10 cellular contexts compared by ENCODE assay signal in genomic region chr5:140145223-140145622, GRCh38. TPM values are rescaled to one million over a fixed set of nuclear protein-coding genes. Genes with fewer than 3 reads are reported as not detected.
DNase-seq lines count a peak whose midpoint lies in the region; ATAC-seq, FAIRE-seq and TF ChIP-seq lines count a peak whose summit lies in the region.
"Had no signal": no experiment of that assay in that cellular context is flagged by ENCODE, and none has a peak within 500 bp of the region (broad histone marks: within the 10 kb centered on the region; RNA-seq: fewer than 3 reads in every experiment).

No MANE protein-coding gene starts in this region.

- peaks cover 12% of the 10 kb centered on the region for H3K4me1 Mint-ChIP-seq in activated CD8-positive, alpha-beta memory T cell treated with anti-CD3 and anti-CD28 coated beads, Interleukin-2, amount 10 ng/mL, durations not matched to agents 7 days and 5 days
- H3K4me1 Mint-ChIP-seq in activated T-helper 17 cell treated with anti-CD3 and anti-CD28 coated beads, Interleukin-2, amount 50 U/mL, for 72 hours = peaks cover 9% of the 10 kb centered on the region
- H3K4me1 Mint-ChIP-seq in stimulated activated memory B cell treated with anti-CD40 and anti-IgM and Interleukin-4, amounts not matched to agents 10 μg/mL and 1 μg/mL and 100 μg/mL, for 72 hours = peaks cover 47% of the 10 kb centered on the region

- peak; percentile 37 for DNase-seq in activated CD8-positive, alpha-beta memory T cell treated with anti-CD3 and anti-CD28 coated beads, Interleukin-2, amount 10 ng/mL, durations not matched to agents 7 days and 5 days
- no peak for DNase-seq in activated CD8-positive, alpha-beta memory T cell treated with anti-CD3 and anti-CD28 coated beads, Interleukin-2, amount 50 U/mL, for 48 hours
- DNase-seq in HepG2 (ENCODE audit: low spot score) (no peak), NCI-H1694 treated with DMSO at 0.1 percent for 48 hours (lab: John Stamatoyannopoulos, UW) (no peak)

- H3K27me3 Mint-ChIP-seq in activated CD8-positive, alpha-beta memory T cell treated with anti-CD3 and anti-CD28 coated beads, Interleukin-2, amount 10 ng/mL, durations not matched to agents 7 days and 5 days = peaks cover 29% of the 10 kb centered on the region
- H3K27me3 Mint-ChIP-seq in activated T-helper 17 cell treated with anti-CD3 and anti-CD28 coated beads, Interleukin-2, amount 50 U/mL, for 72 hours = peaks cover 7% of the 10 kb centered on the region
- peaks cover 25% of the 10 kb centered on the region for H3K27me3 Mint-ChIP-seq in stimulated activated memory B cell treated with anti-CD40 and anti-IgM and Interleukin-4, amounts not matched to agents 10 μg/mL and 1 μg/mL and 100 μg/mL, for 72 hours

- H3K27me3 ChIP-seq in HepG2 (ENCODE audit: control insufficient read depth in 1 of 2, insufficient read depth in 2 of 2, low read length in 2 of 2) = peaks cover 1 to 5% of the 10 kb centered on the region in 2 experiments; a peak in 1 of 5 replicates

- no peaks in the 10 kb centered on the region for H3K36me3 Mint-ChIP-seq in activated CD8-positive, alpha-beta memory T cell treated with anti-CD3 and anti-CD28 coated beads, Interleukin-2, amount 10 ng/mL, durations not matched to agents 7 days and 5 days
- H3K36me3 Mint-ChIP-seq in activated T-helper 17 cell treated with anti-CD3 and anti-CD28 coated beads, Interleukin-2, amount 50 U/mL, for 72 hours (ENCODE audit: low read depth) = no peaks in the 10 kb centered on the region
- H3K36me3 Mint-ChIP-seq in stimulated activated memory B cell treated with anti-CD40 and anti-IgM and Interleukin-4, amounts not matched to agents 10 μg/mL and 1 μg/mL and 100 μg/mL, for 72 hours = no peaks in the 10 kb centered on the region

- FAIRE-seq in HepG2 (lab: Jason Lieb, UNC) = no peak
- FAIRE-seq: GM18507 had no signal

- no peak overlapping the region for H2AFZ ChIP-seq in HepG2 (ENCODE audit: low read length)

- no TSS peak for BruUV-seq in HepG2 (replicated peaks; lab: Mats Ljungman, UMichigan)

- in situ Hi-C loops in HepG2 (cut with HindIII; ENCODE audit: extremely low pct_ligation_motif_present, low pct_unique_long_range_greater_than_20kb) = loop anchor here (5.0 kb wide), 1 partner anchor 358 kb away; no protein-coding TSS in a partner anchor

- TF ChIP-seq EP300 in HepG2 (IDR thresholded peaks at IDR 0.05; ENCODE audit: low read depth in 2 of 2, low read length in 2 of 2) = no peak
- TF ChIP-seq EP300 in HepG2 (CRISPR knock-in tag; IDR thresholded peaks at IDR 0.05; ENCODE audit: borderline replicate concordance) = no peak

- no peaks in the 10 kb centered on the region for H3K79me2 ChIP-seq in HepG2 (ENCODE audit: insufficient read depth, low read length)

- no peaks in the 10 kb centered on the region for H3K9me3 Mint-ChIP-seq in activated CD8-positive, alpha-beta memory T cell treated with anti-CD3 and anti-CD28 coated beads, Interleukin-2, amount 10 ng/mL, durations not matched to agents 7 days and 5 days (ENCODE audit: low read depth)
- no peaks in the 10 kb centered on the region for H3K9me3 Mint-ChIP-seq in activated T-helper 17 cell treated with anti-CD3 and anti-CD28 coated beads, Interleukin-2, amount 50 U/mL, for 72 hours
- H3K9me3 Mint-ChIP-seq in stimulated activated memory B cell treated with anti-CD40 and anti-IgM and Interleukin-4, amounts not matched to agents 10 μg/mL and 1 μg/mL and 100 μg/mL, for 72 hours = no peaks in the 10 kb centered on the region

- TF ChIP-seq RAD21 in HepG2 (CRISPR knock-in tag; IDR thresholded peaks at IDR 0.05) = no peak

- peaks cover 55% of the 10 kb centered on the region for H3K4me1 ChIP-seq in HepG2 (ENCODE audit: insufficient read depth, low read length)

- ATAC-seq in activated CD8-positive, alpha-beta memory T cell treated with anti-CD3 and anti-CD28 coated beads, Interleukin-2, amount 10 ng/mL, durations not matched to agents 7 days and 5 days = no peak
- no peak for ATAC-seq in activated T-helper 17 cell treated with anti-CD3 and anti-CD28 coated beads, Interleukin-2, amount 50 U/mL, for 72 hours (replicated peaks)
- no peak for ATAC-seq in HepG2
- ATAC-seq in stimulated activated memory B cell treated with anti-CD40 and anti-IgM and Interleukin-4, amounts not matched to agents 10 μg/mL and 1 μg/mL and 100 μg/mL, for 72 hours = no peak
- no peak for ATAC-seq in HG03196 (IDR thresholded peaks at IDR 0.05; ENCODE audit: unreplicated experiment)
- no peak for ATAC-seq in HG03159 (IDR thresholded peaks at IDR 0.05; ENCODE audit: unreplicated experiment)

- no peak overlapping the region for H3K9ac ChIP-seq in HepG2 (ENCODE audit: insufficient read depth, low read depth, low read length)

- no peaks in the 10 kb centered on the region for H3K9me3 ChIP-seq in HepG2 (ENCODE audit: low read length)
- H3K9me3 ChIP-seq: spleen had no signal

- TF ChIP-seq POLR2A in HepG2 (IDR thresholded peaks at IDR 0.05; ENCODE audit: insufficient read depth in 1 of 2, low read depth in 2 of 2, low read length in 2 of 2) = no peak

- POLR2A ChIA-PET in HepG2 (lab: Yijun Ruan, JAX) = interaction anchor here (1.0 to 1.1 kb wide), 3 partner anchors 11 to 37 kb away, joined by 3 to 6 read pairs (median 3); no protein-coding TSS in a partner anchor

- TF ChIP-seq CTCF in HepG2 (CRISPR knock-in tag; IDR thresholded peaks at IDR 0.05) = no peak

- peak overlapping the region; percentile 93 for H3K4me2 ChIP-seq in HepG2 (ENCODE audit: low read depth, low read length)

- H3K27ac ChIP-seq in HepG2 (ENCODE audit: extremely low read length, insufficient read depth, low read length) = no peak overlapping the region
- H3K27ac ChIP-seq: spleen had no signal

- peak overlapping the region in 1 of 3 experiments; percentile 69; a peak in 1 of 6 replicates for H3K4me3 ChIP-seq in HepG2 (replicated peaks in 1 of 3; ENCODE audit: insufficient read depth in 1 of 3, low read depth in 2 of 3, low read length in 3 of 3)

- H3K27ac Mint-ChIP-seq in activated CD8-positive, alpha-beta memory T cell treated with anti-CD3 and anti-CD28 coated beads, Interleukin-2, amount 10 ng/mL, durations not matched to agents 7 days and 5 days = no peak overlapping the region
- peak overlapping the region; percentile 64 for H3K27ac Mint-ChIP-seq in activated T-helper 17 cell treated with anti-CD3 and anti-CD28 coated beads, Interleukin-2, amount 50 U/mL, for 72 hours
- H3K27ac Mint-ChIP-seq in stimulated activated memory B cell treated with anti-CD40 and anti-IgM and Interleukin-4, amounts not matched to agents 10 μg/mL and 1 μg/mL and 100 μg/mL, for 72 hours = no peak overlapping the region

- H3K4me3 Mint-ChIP-seq in activated CD8-positive, alpha-beta memory T cell treated with anti-CD3 and anti-CD28 coated beads, Interleukin-2, amount 10 ng/mL, durations not matched to agents 7 days and 5 days = peak overlapping the region; percentile 9
- H3K4me3 Mint-ChIP-seq in activated T-helper 17 cell treated with anti-CD3 and anti-CD28 coated beads, Interleukin-2, amount 50 U/mL, for 72 hours = peak overlapping the region; percentile 63
- H3K4me3 Mint-ChIP-seq in stimulated activated memory B cell treated with anti-CD40 and anti-IgM and Interleukin-4, amounts not matched to agents 10 μg/mL and 1 μg/mL and 100 μg/mL, for 72 hours = peak overlapping the region; percentile 42

- CTCF ChIA-PET in activated CD8-positive, alpha-beta memory T cell treated with anti-CD3 and anti-CD28 coated beads, Interleukin-2, amount 10 ng/mL, durations not matched to agents 7 days and 5 days (lab: Charles Lee) = interaction anchor here (0.8 to 9.4 kb wide), 22 partner anchors 8 to 104 kb away, joined by 3 to 130 read pairs (median 4); partner anchors contain the start of genes CYSTM1, NRG2 and PURA
- CTCF ChIA-PET in HepG2 (lab: Yijun Ruan, JAX; ENCODE audit: low intra/inter-chr PET ratio, low total read pairs) = interaction anchor here (2.6 to 4.7 kb wide), 2 partner anchors 12 to 71 kb away, joined by 20 to 37 read pairs; no protein-coding TSS in a partner anchor

- H3K36me3 ChIP-seq in HepG2 (replicated peaks in 1 of 2; ENCODE audit: control insufficient read depth in 1 of 2, insufficient read depth in 2 of 2, low read length in 2 of 2) = no peaks in the 10 kb centered on the region
- H3K36me3 ChIP-seq: spleen had no signal

- intact Hi-C loops in HepG2 (cut with micrococcal nuclease; ENCODE audit: unreplicated experiment) = loop anchor here (1.0 kb wide), 1 partner anchor 12 kb away; no protein-coding TSS in a partner anchor

- peaks cover 19% of the 10 kb centered on the region for H4K20me1 ChIP-seq in HepG2 (ENCODE audit: insufficient read depth, low read length)

- 49% methylated on average over 3 of the region's 3 CpGs for WGBS in HepG2 (ENCODE audit: low lambda C conversion rate)

RNA-seq across cellular contexts. Expression of gene IGIP, which starts 19.5 kb away (rescaled TPM):
- 1 to 10 TPM; 2.9 to 3.4 TPM for total RNA-seq in activated CD8-positive, alpha-beta memory T cell treated with anti-CD3 and anti-CD28 coated beads, Interleukin-2, amount 10 ng/mL, durations not matched to agents 7 days and 5 days
- total RNA-seq in activated T-helper 17 cell treated with anti-CD3 and anti-CD28 coated beads, Interleukin-2, amount 50 U/mL, for 72 hours = 1 to 10 TPM; 2.4 to 6.7 TPM
- total RNA-seq in HepG2 (2016; rRNA removed; fragmentation: Illumina TruSeq; extraction: Trizol) = 2.1 and 2.4 TPM in 2 replicates
- total RNA-seq in HepG2 (2016; cell fraction: cytosol; rRNA removed; fragmentation: Illumina TruSeq; extraction: Trizol; ENCODE audit: low read depth) = 0.09 and 0.10 TPM in 2 replicates
- total RNA-seq in HepG2 (2016; cell fraction: insoluble cytoplasmic fraction; rRNA removed; fragmentation: Illumina TruSeq; extraction: Trizol) = 1.8 and 2.2 TPM in 2 replicates
- 0.34 and 0.59 TPM in 2 replicates for total RNA-seq in HepG2 (2016; cell fraction: membrane; rRNA removed; fragmentation: Illumina TruSeq; extraction: Trizol)
- total RNA-seq in HepG2 (2016; cell fraction: nucleus; rRNA removed; fragmentation: Illumina TruSeq; extraction: Trizol) = 8.3 and 8.9 TPM in 2 replicates
- polyA plus RNA-seq in HepG2 (2011; rRNA removed) = 1.4 and 1.7 TPM in 2 replicates
- polyA plus RNA-seq in HepG2 (2011; cell fraction: cytosol; rRNA removed) = 0.51 and 0.97 TPM in 2 replicates
- polyA plus RNA-seq in HepG2 (2011; cell fraction: nucleus; rRNA removed) = 3.2 and 4.1 TPM in 2 replicates
- polyA plus RNA-seq in HepG2 (2012) = 3.6 TPM in 2 replicates
- 0.14 TPM in 1 of 2 replicates, not detected in the other for polyA plus RNA-seq in HepG2 (2016; cell fraction: cytosol; fragmentation: Illumina TruSeq; extraction: Trizol; ENCODE audit: low read depth)
- 1.4 and 1.5 TPM in 2 replicates for polyA plus RNA-seq in HepG2 (2016; cell fraction: insoluble cytoplasmic fraction; fragmentation: Illumina TruSeq; extraction: Trizol; ENCODE audit: low read depth)
- 0.10 and 0.17 TPM in 2 replicates for polyA plus RNA-seq in HepG2 (2016; cell fraction: membrane; fragmentation: Illumina TruSeq; extraction: Trizol; ENCODE audit: low read depth)
- polyA plus RNA-seq in HepG2 (2016; cell fraction: nucleus; fragmentation: Illumina TruSeq; extraction: Trizol; ENCODE audit: insufficient read depth, low read depth) = 4.7 and 5.2 TPM in 2 replicates
- polyA minus RNA-seq in HepG2 (2011; rRNA and poly(A)+ RNA removed; ENCODE audit: low replicate concordance) = 1.4 and 1.8 TPM in 2 replicates
- 1.4 and 1.7 TPM in 2 replicates for polyA minus RNA-seq in HepG2 (2011; cell fraction: cytosol; rRNA and poly(A)+ RNA removed)
- polyA minus RNA-seq in HepG2 (2011; cell fraction: nucleus; rRNA and poly(A)+ RNA removed) = 11.8 and 12.3 TPM in 2 replicates

RNA-seq across cellular contexts. Expression of gene CYSTM1, which starts 29.8 kb away (rescaled TPM):
- 10 to 100 TPM; 16.8 to 23.0 TPM for total RNA-seq in activated CD8-positive, alpha-beta memory T cell treated with anti-CD3 and anti-CD28 coated beads, Interleukin-2, amount 10 ng/mL, durations not matched to agents 7 days and 5 days
- 10 to 100 TPM; 11.3 to 11.9 TPM for total RNA-seq in activated T-helper 17 cell treated with anti-CD3 and anti-CD28 coated beads, Interleukin-2, amount 50 U/mL, for 72 hours
- total RNA-seq in HepG2 (2016; rRNA removed; fragmentation: Illumina TruSeq; extraction: Trizol) = 40.0 and 52.7 TPM in 2 replicates
- total RNA-seq in HepG2 (2016; cell fraction: cytosol; rRNA removed; fragmentation: Illumina TruSeq; extraction: Trizol; ENCODE audit: low read depth) = 16.3 and 21.9 TPM in 2 replicates
- total RNA-seq in HepG2 (2016; cell fraction: insoluble cytoplasmic fraction; rRNA removed; fragmentation: Illumina TruSeq; extraction: Trizol) = 37.6 and 58.4 TPM in 2 replicates
- total RNA-seq in HepG2 (2016; cell fraction: membrane; rRNA removed; fragmentation: Illumina TruSeq; extraction: Trizol) = 15.0 and 21.9 TPM in 2 replicates
- total RNA-seq in HepG2 (2016; cell fraction: nucleus; rRNA removed; fragmentation: Illumina TruSeq; extraction: Trizol) = 17.2 and 20.7 TPM in 2 replicates
- polyA plus RNA-seq in HepG2 (2011; rRNA removed) = 73.4 and 85.0 TPM in 2 replicates
- 80.7 and 95.8 TPM in 2 replicates for polyA plus RNA-seq in HepG2 (2011; cell fraction: cytosol; rRNA removed)
- 17.5 and 23.1 TPM in 2 replicates for polyA plus RNA-seq in HepG2 (2011; cell fraction: nucleus; rRNA removed)
- polyA plus RNA-seq in HepG2 (2012) = 32.8 and 35.3 TPM in 2 replicates
- polyA plus RNA-seq in HepG2 (2016; cell fraction: cytosol; fragmentation: Illumina TruSeq; extraction: Trizol; ENCODE audit: low read depth) = 23.1 and 29.4 TPM in 2 replicates
- 83.1 and 90.8 TPM in 2 replicates for polyA plus RNA-seq in HepG2 (2016; cell fraction: insoluble cytoplasmic fraction; fragmentation: Illumina TruSeq; extraction: Trizol; ENCODE audit: low read depth)
- polyA plus RNA-seq in HepG2 (2016; cell fraction: membrane; fragmentation: Illumina TruSeq; extraction: Trizol; ENCODE audit: low read depth) = 20.1 and 22.6 TPM in 2 replicates
- polyA plus RNA-seq in HepG2 (2016; cell fraction: nucleus; fragmentation: Illumina TruSeq; extraction: Trizol; ENCODE audit: insufficient read depth, low read depth) = 32.0 and 35.2 TPM in 2 replicates
- polyA minus RNA-seq in HepG2 (2011; rRNA and poly(A)+ RNA removed; ENCODE audit: low replicate concordance) = 67.0 and 122 TPM in 2 replicates
- 18.4 and 25.9 TPM in 2 replicates for polyA minus RNA-seq in HepG2 (2011; cell fraction: cytosol; rRNA and poly(A)+ RNA removed)
- 12.2 and 14.5 TPM in 2 replicates for polyA minus RNA-seq in HepG2 (2011; cell fraction: nucleus; rRNA and poly(A)+ RNA removed)

RNA-seq across cellular contexts. Expression of gene PURA, which starts 31.3 kb away (rescaled TPM):
- total RNA-seq in activated CD8-positive, alpha-beta memory T cell treated with anti-CD3 and anti-CD28 coated beads, Interleukin-2, amount 10 ng/mL, durations not matched to agents 7 days and 5 days = 10 to 100 TPM; 12.3 to 15.4 TPM
- total RNA-seq in activated T-helper 17 cell treated with anti-CD3 and anti-CD28 coated beads, Interleukin-2, amount 50 U/mL, for 72 hours = 10 to 100 TPM; 11.1 to 14.3 TPM
- 5.0 and 6.8 TPM in 2 replicates for total RNA-seq in HepG2 (2016; rRNA removed; fragmentation: Illumina TruSeq; extraction: Trizol)
- total RNA-seq in HepG2 (2016; cell fraction: cytosol; rRNA removed; fragmentation: Illumina TruSeq; extraction: Trizol; ENCODE audit: low read depth) = 0.30 and 0.97 TPM in 2 replicates
- total RNA-seq in HepG2 (2016; cell fraction: insoluble cytoplasmic fraction; rRNA removed; fragmentation: Illumina TruSeq; extraction: Trizol) = 4.7 and 5.6 TPM in 2 replicates
- 2.4 and 2.5 TPM in 2 replicates for total RNA-seq in HepG2 (2016; cell fraction: membrane; rRNA removed; fragmentation: Illumina TruSeq; extraction: Trizol)
- total RNA-seq in HepG2 (2016; cell fraction: nucleus; rRNA removed; fragmentation: Illumina TruSeq; extraction: Trizol) = 12.4 and 12.9 TPM in 2 replicates
- polyA plus RNA-seq in HepG2 (2011; rRNA removed) = 1.9 and 2.0 TPM in 2 replicates
- 1.0 and 1.4 TPM in 2 replicates for polyA plus RNA-seq in HepG2 (2011; cell fraction: cytosol; rRNA removed)
- 2.3 and 2.9 TPM in 2 replicates for polyA plus RNA-seq in HepG2 (2011; cell fraction: nucleus; rRNA removed)
- 4.9 and 5.4 TPM in 2 replicates for polyA plus RNA-seq in HepG2 (2012)
- 0.85 and 1.1 TPM in 2 replicates for polyA plus RNA-seq in HepG2 (2016; cell fraction: cytosol; fragmentation: Illumina TruSeq; extraction: Trizol; ENCODE audit: low read depth)
- 5.5 and 6.1 TPM in 2 replicates for polyA plus RNA-seq in HepG2 (2016; cell fraction: insoluble cytoplasmic fraction; fragmentation: Illumina TruSeq; extraction: Trizol; ENCODE audit: low read depth)
- 1.4 and 1.9 TPM in 2 replicates for polyA plus RNA-seq in HepG2 (2016; cell fraction: membrane; fragmentation: Illumina TruSeq; extraction: Trizol; ENCODE audit: low read depth)
- 6.2 and 7.4 TPM in 2 replicates for polyA plus RNA-seq in HepG2 (2016; cell fraction: nucleus; fragmentation: Illumina TruSeq; extraction: Trizol; ENCODE audit: insufficient read depth, low read depth)
- 2.9 and 3.8 TPM in 2 replicates for polyA minus RNA-seq in HepG2 (2011; rRNA and poly(A)+ RNA removed; ENCODE audit: low replicate concordance)
- polyA minus RNA-seq in HepG2 (2011; cell fraction: cytosol; rRNA and poly(A)+ RNA removed) = 5.7 and 6.0 TPM in 2 replicates
- 26.4 and 31.0 TPM in 2 replicates for polyA minus RNA-seq in HepG2 (2011; cell fraction: nucleus; rRNA and poly(A)+ RNA removed)

Comparison
In these comparisons a context has a peak if more than half of its experiments do, and no peak if none do; other contexts are left out.
1. H3K4me3 Mint-ChIP-seq: peak in every context shown above with its lines; median percentile 63 in activated T-helper 17 cell treated with anti-CD3 and anti-CD28 coated beads, Interleukin-2, amount 50 U/mL, for 72 hours; 42 in stimulated activated memory B cell treated with anti-CD40 and anti-IgM and Interleukin-4, amounts not matched to agents 10 μg/mL and 1 μg/mL and 100 μg/mL, for 72 hours; 9 in activated CD8-positive, alpha-beta memory T cell treated with anti-CD3 and anti-CD28 coated beads, Interleukin-2, amount 10 ng/mL, durations not matched to agents 7 days and 5 days.